Comparison of ENCODE assay signal across 18 cellular contexts in the genomic region with DNA sequence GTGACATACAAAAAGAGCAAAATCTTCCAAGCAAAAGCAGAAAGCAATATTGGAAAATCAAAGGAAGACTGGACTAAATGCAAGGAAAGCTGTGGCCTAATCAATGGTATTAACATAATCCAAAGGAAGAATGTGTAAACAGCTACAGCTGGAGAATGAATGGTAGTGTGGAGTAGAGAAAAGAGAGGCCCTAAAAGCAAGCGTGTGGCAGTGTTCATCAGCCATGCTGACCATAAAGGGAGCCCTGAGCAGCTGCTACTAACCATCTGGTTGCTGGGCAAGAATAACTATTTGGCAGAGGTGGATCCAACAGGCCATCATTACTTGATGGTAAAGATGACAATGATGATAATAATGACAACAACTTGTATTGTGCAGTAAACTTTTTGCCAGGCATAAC.
DNase-seq lines count a peak whose midpoint lies in the region; ATAC-seq and TF ChIP-seq lines count a peak whose summit lies in the region.
"Had no signal": no experiment of that assay in that cellular context is flagged by ENCODE, and none has a peak within 500 bp of the region (broad histone marks: within the 10 kb centered on the region; RNA-seq: fewer than 3 reads in every experiment).

No MANE protein-coding gene starts in this region.

- TF ChIP-seq CTCF in IMR-90 (conservative IDR thresholded peaks at IDR 0.05; ENCODE audit: low read depth, low read length) (no peak), neural progenitor cell (IDR thresholded peaks at IDR 0.05) (no peak)

- peak overlapping the region; percentile 54 for H2BK5ac ChIP-seq in IMR-90 (ENCODE audit: low read depth, low read length, poor library complexity, severe bottlenecking)

- H2BK120ac ChIP-seq in IMR-90 (ENCODE audit: low read depth, low read length): 0 out of 2 replicates have a peak overlapping the region, but pooled peaks have one; percentile 0

- POLR2A ChIA-PET in IMR-90 (lab: Charles Lee; ENCODE audit: unreplicated experiment): no interaction called here

- no peaks in the 10 kb centered on the region for H3K9me3 Mint-ChIP-seq in neural progenitor cell
- H3K9me3 Mint-ChIP-seq: activated CD4-positive, alpha-beta T cell treated with anti-CD3 and anti-CD28 coated beads, Interleukin-2, amount 10 ng/mL, durations not matched to agents 24 days and 14 days; activated naive CD8-positive, alpha-beta T cell treated with anti-CD3 and anti-CD28 coated beads, Interleukin-2, amount 10 ng/mL, durations not matched to agents 7 days and 5 days; activated T-cell treated with anti-CD3 and anti-CD28 coated beads, Interleukin-2, amount 50 U/mL, for 24 hours; natural killer cell had no signal

- CTCF ChIA-PET in IMR-90 (lab: Yijun Ruan, JAX): interaction anchor here (0.6 kb wide), 1 partner anchor 37 kb away, joined by 3 read pairs; no protein-coding TSS in a partner anchor

- H3K79me2 ChIP-seq in neural progenitor cell (ENCODE audit: low read depth): peaks cover 100% of the 10 kb centered on the region

- peak overlapping the region; percentile 31; the same call in 1 of the 2 replicates for H2AK5ac ChIP-seq in IMR-90 (ENCODE audit: low read depth, low read length)

- H3K27ac ChIP-seq in IMR-90 (ENCODE audit: insufficient read depth, low read length) (no peak overlapping the region), SJCRH30 (no peak overlapping the region), neural progenitor cell (peak overlapping the region; percentile 54)
- H3K27ac ChIP-seq: BLaER1, cardiac muscle cell, lower lobe of right lung had no signal

- no peak overlapping the region; the same call in 1 of the 2 replicates for H3K56ac ChIP-seq in IMR-90 (ENCODE audit: extremely low read depth, insufficient read depth, low read length)

- no peaks in the 10 kb centered on the region for H3K9me3 ChIP-seq in IMR-90 (ENCODE audit: control insufficient read depth, insufficient read depth, low read length)
- H3K9me3 ChIP-seq in SJCRH30 (replicated peaks): no peaks in the 10 kb centered on the region
- no peaks in the 10 kb centered on the region for H3K9me3 ChIP-seq in neural progenitor cell (ENCODE audit: low read depth)
- H3K9me3 ChIP-seq: BLaER1, lower lobe of right lung had no signal

- TF ChIP-seq POLR2A in IMR-90 (IDR thresholded peaks at IDR 0.05; ENCODE audit: low read depth, low read length): no peak

- peak overlapping the region; percentile 8 for H3K27ac Mint-ChIP-seq in neural progenitor cell
- H3K27ac Mint-ChIP-seq: activated CD4-positive, alpha-beta T cell treated with anti-CD3 and anti-CD28 coated beads, Interleukin-2, amount 10 ng/mL, durations not matched to agents 24 days and 14 days; activated naive CD8-positive, alpha-beta T cell treated with anti-CD3 and anti-CD28 coated beads, Interleukin-2, amount 10 ng/mL, durations not matched to agents 7 days and 5 days; activated T-cell treated with anti-CD3 and anti-CD28 coated beads, Interleukin-2, amount 50 U/mL, for 24 hours; natural killer cell had no signal

- no peak overlapping the region for H3K14ac ChIP-seq in IMR-90 (replicated peaks; ENCODE audit: low read depth, low read length)

- no peak overlapping the region for H4K8ac ChIP-seq in IMR-90 (ENCODE audit: low read depth in 2 of 2, low read length in 2 of 2)

- peaks cover 59% of the 10 kb centered on the region for H3K4me1 Mint-ChIP-seq in neural progenitor cell
- H3K4me1 Mint-ChIP-seq: activated CD4-positive, alpha-beta T cell treated with anti-CD3 and anti-CD28 coated beads, Interleukin-2, amount 10 ng/mL, durations not matched to agents 24 days and 14 days; activated naive CD8-positive, alpha-beta T cell treated with anti-CD3 and anti-CD28 coated beads, Interleukin-2, amount 10 ng/mL, durations not matched to agents 7 days and 5 days; natural killer cell had no signal

- peaks cover 2% of the 10 kb centered on the region; the same call in 1 of the 2 replicates for H3K36me3 ChIP-seq in IMR-90 (ENCODE audit: control insufficient read depth, insufficient read depth, low read length)
- no peaks in the 10 kb centered on the region for H3K36me3 ChIP-seq in SJCRH30
- no peaks in the 10 kb centered on the region for H3K36me3 ChIP-seq in neural progenitor cell
- H3K36me3 ChIP-seq: BLaER1, cardiac muscle cell, lower lobe of right lung had no signal

- no peaks in the 10 kb centered on the region for H3K27me3 Mint-ChIP-seq in neural progenitor cell (ENCODE audit: insufficient read depth, low read depth)

- no peaks in the 10 kb centered on the region for H3K36me3 Mint-ChIP-seq in neural progenitor cell
- H3K36me3 Mint-ChIP-seq: activated naive CD8-positive, alpha-beta T cell treated with anti-CD3 and anti-CD28 coated beads, Interleukin-2, amount 10 ng/mL, durations not matched to agents 7 days and 5 days; natural killer cell had no signal

- ATAC-seq in IMR-90 (ENCODE audit: low read depth): no peak
- ATAC-seq in GM19452 (IDR thresholded peaks at IDR 0.05; ENCODE audit: unreplicated experiment): no peak
- ATAC-seq: lower lobe of right lung, natural killer cell had no signal

- peaks cover 16% of the 10 kb centered on the region for H3K9me1 ChIP-seq in IMR-90 (ENCODE audit: insufficient read depth, low read length)

- dilution Hi-C loops in IMR-90 (cut with HindIII; ENCODE audit: low sequenced_read_pairs, unreplicated experiment): no loop called here

- intact Hi-C loops in IMR-90 (cut with micrococcal nuclease): no loop called here

- H3K4me1 ChIP-seq in IMR-90 (ENCODE audit: control insufficient read depth, insufficient read depth, low read length): peaks cover 24% of the 10 kb centered on the region
- peaks cover 62% of the 10 kb centered on the region for H3K4me1 ChIP-seq in SJCRH30
- peaks cover 70% of the 10 kb centered on the region for H3K4me1 ChIP-seq in neural progenitor cell
- H3K4me1 ChIP-seq: lower lobe of right lung had no signal

- H3K79me1 ChIP-seq in IMR-90 (ENCODE audit: low read depth in 1 of 2, low read length in 2 of 2): peaks cover 0 to 70% of the 10 kb centered on the region in 2 experiments; a peak in 2 of 4 replicates

- peak overlapping the region; percentile 32; the same call in 1 of the 2 replicates for H3K18ac ChIP-seq in IMR-90 (ENCODE audit: low read depth, low read length)

- no peak overlapping the region for H2BK15ac ChIP-seq in IMR-90 (ENCODE audit: low read depth, low read length)

- no peak for TF ChIP-seq RAD21 in IMR-90 (IDR thresholded peaks at IDR 0.05; ENCODE audit: low read length)

- no peak overlapping the region for H2BK20ac ChIP-seq in IMR-90 (ENCODE audit: low read depth, low read length)

- H3K4ac ChIP-seq in IMR-90 (ENCODE audit: low read depth, low read length): no peak overlapping the region

- no peak overlapping the region for H2AK9ac ChIP-seq in IMR-90 (replicated peaks; ENCODE audit: low read depth, low read length, poor library complexity)

- no TSS peak for BruUV-seq in IMR-90 (replicated peaks; lab: Mats Ljungman, UMichigan)

- H4K5ac ChIP-seq in IMR-90 (ENCODE audit: low read depth, low read length): no peak overlapping the region

- H2AFZ ChIP-seq in IMR-90 (replicated peaks; ENCODE audit: low read length, poor library complexity) (no peak overlapping the region), neural progenitor cell (replicated peaks) (no peak overlapping the region)

- H3F3A ChIP-seq in neural progenitor cell (ENCODE audit: low read depth): peaks cover 40% of the 10 kb centered on the region

- peaks cover 75% of the 10 kb centered on the region for H4K20me1 ChIP-seq in IMR-90 (ENCODE audit: insufficient read depth, low read length)
- H4K20me1 ChIP-seq in neural progenitor cell (ENCODE audit: low read depth): peaks cover 80% of the 10 kb centered on the region
- H4K20me1 ChIP-seq: BLaER1 had no signal

- H3K4me2 ChIP-seq in IMR-90 (ENCODE audit: low read depth, low read length) (0 out of 2 replicates have a peak overlapping the region, but pooled peaks have one; percentile 7), neural progenitor cell (peak overlapping the region; percentile 68)
- H3K4me2 ChIP-seq: BLaER1 had no signal

- 100% methylated on average over 1 of the region's 1 CpG; no CpG with 5 or more reads in 1 of the 2 experiments for WGBS in IMR-90 (ENCODE audit: extremely low coverage in 2 of 2, insufficient read length in 1 of 2), 2 experiments

- H3K4me3 Mint-ChIP-seq in neural progenitor cell: no peak overlapping the region
- H3K4me3 Mint-ChIP-seq: activated CD4-positive, alpha-beta T cell treated with anti-CD3 and anti-CD28 coated beads, Interleukin-2, amount 10 ng/mL, durations not matched to agents 24 days and 14 days; activated naive CD8-positive, alpha-beta T cell treated with anti-CD3 and anti-CD28 coated beads, Interleukin-2, amount 10 ng/mL, durations not matched to agents 7 days and 5 days; activated T-cell treated with anti-CD3 and anti-CD28 coated beads, Interleukin-2, amount 50 U/mL, for 24 hours; natural killer cell had no signal

- H3K9ac ChIP-seq in IMR-90 (ENCODE audit: low read depth, low read length) (no peak overlapping the region), neural progenitor cell (no peak overlapping the region)
- H3K9ac ChIP-seq: BLaER1 had no signal

- DNase-seq in DMS 273 treated with DMSO at 0.1 percent for 48 hours (lab: John Stamatoyannopoulos, UW) (peak; percentile 89), IMR-90 (no peak), SJCRH30 (peak; percentile 64 to 77), neural progenitor cell (ENCODE audit: low spot score) (peak; percentile 77), epidermal melanocyte (ENCODE audit: insufficient read length, low spot score) (no peak), NCI-H2227 (lab: John Stamatoyannopoulos, UW; ENCODE audit: unreplicated experiment) (no peak)
- no peak for DNase-seq in activated T-cell treated with anti-CD3 and anti-CD28 coated beads, Interleukin-2, amount 50 U/mL, for 48 hours
- DNase-seq: activated CD4-positive, alpha-beta T cell treated with anti-CD3 and anti-CD28 coated beads, Interleukin-2, amount 10 ng/mL, durations not matched to agents 24 days and 14 days; activated naive CD8-positive, alpha-beta T cell treated with anti-CD3 and anti-CD28 coated beads, Interleukin-2, amount 10 ng/mL, durations not matched to agents 7 days and 5 days; activated T-cell treated with anti-CD3 and anti-CD28 coated beads, Interleukin-2, amount 50 U/mL, for 24 hours; DND-41; lower lobe of right lung; natural killer cell; NCI-H187; stimulated activated CD4-positive, alpha-beta T cell treated with anti-CD3 and anti-CD28 coated beads, Interleukin-1b, Interleukin-23, amount 100 ng/mL, for 48 hours had no signal

- no peak overlapping the region for H4K91ac ChIP-seq in IMR-90 (ENCODE audit: insufficient read depth, low read depth, low read length)

- peak overlapping the region; percentile 9; the same call in 1 of the 2 replicates for H3K23ac ChIP-seq in IMR-90 (ENCODE audit: low read depth, low read length)

- H3K27me3 ChIP-seq in IMR-90 (ENCODE audit: control insufficient read depth, insufficient read depth, low read length): no peaks in the 10 kb centered on the region
- no peaks in the 10 kb centered on the region for H3K27me3 ChIP-seq in SJCRH30
- H3K27me3 ChIP-seq in neural progenitor cell: no peaks in the 10 kb centered on the region
- H3K27me3 ChIP-seq: BLaER1, cardiac muscle cell had no signal

- in situ Hi-C loops in IMR-90 (cut with MboI; ENCODE audit: low sequenced_read_pairs): no loop called here

- H3K4me3 ChIP-seq in IMR-90 (ENCODE audit: insufficient read depth, low read depth, low read length) (no peak overlapping the region), SJCRH30 (no peak overlapping the region), neural progenitor cell (peak overlapping the region; percentile 10)
- H3K4me3 ChIP-seq: BLaER1, cardiac muscle cell, lower lobe of right lung had no signal

Comparison
In these comparisons a context has a peak if more than half of its experiments do, and no peak if none do; other contexts are left out.
1. DNase-seq: peak in DMS 273 treated with DMSO at 0.1 percent for 48 hours (single experiment), SJCRH30 (2 of 2) and neural progenitor cell (single experiment); none in IMR-90 (single experiment), activated T-cell treated with anti-CD3 and anti-CD28 coated beads, Interleukin-2, amount 50 U/mL, for 48 hours (0 of 2), epidermal melanocyte (single experiment) and NCI-H2227 (single experiment).